ENCODE assay signal across 21 cellular contexts in the genomic region with DNA sequence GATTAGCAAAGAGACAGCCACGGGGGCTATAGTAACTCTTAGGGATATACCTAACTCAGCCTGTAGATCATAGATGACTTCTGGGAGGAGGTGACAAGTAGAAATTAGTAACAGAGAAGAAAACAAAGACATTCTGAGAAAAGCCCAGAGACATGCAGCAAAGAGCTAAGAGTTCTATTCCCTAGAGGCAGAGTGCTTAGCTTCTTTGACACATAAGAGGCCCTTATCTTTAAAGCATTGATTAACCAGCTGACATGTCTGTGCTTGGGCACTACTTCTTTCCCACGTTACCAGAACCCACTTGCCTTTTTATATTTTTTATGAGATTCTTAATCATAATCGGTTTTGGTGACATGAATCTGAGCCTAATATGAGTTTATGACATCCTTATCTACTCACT.
DNase-seq lines count a peak whose midpoint lies in the region; ATAC-seq and TF ChIP-seq lines count a peak whose summit lies in the region.
"Had no signal": no experiment of that assay in that cellular context is flagged by ENCODE, and none has a peak within 500 bp of the region (broad histone marks: within the 10 kb centered on the region; RNA-seq: fewer than 3 reads in every experiment).

No MANE protein-coding gene starts in this region.

- no peak overlapping the region for H2AFZ ChIP-seq in mesenchymal stem cell (ENCODE audit: low read depth, low read length)
- H2AFZ ChIP-seq in smooth muscle cell (ENCODE audit: low read depth) = peak overlapping the region; percentile 44

- H2BK15ac ChIP-seq in mesenchymal stem cell (ENCODE audit: low read depth, poor library complexity, severe bottlenecking) = no peak overlapping the region

- no peak overlapping the region for H3K18ac ChIP-seq in mesenchymal stem cell (ENCODE audit: low read depth in 1 of 2, low read length in 2 of 2)

- H2BK12ac ChIP-seq in mesenchymal stem cell (ENCODE audit: low read length in 2 of 2) = no peak overlapping the region

- H3K4me3 ChIP-seq in mesenchymal stem cell (ENCODE audit: insufficient read depth in 1 of 2, low read depth in 1 of 2, low read length in 2 of 2) (no peak overlapping the region), smooth muscle cell (no peak overlapping the region)

- H3K9me3 ChIP-seq in mesenchymal stem cell (ENCODE audit: control insufficient read depth, low read length) = no peaks in the 10 kb centered on the region
- H3K9me3 ChIP-seq in smooth muscle cell (replicated peaks; ENCODE audit: low read depth) = no peaks in the 10 kb centered on the region
- H3K9me3 ChIP-seq: BE2C had no signal

- no peaks in the 10 kb centered on the region for H3K79me1 ChIP-seq in mesenchymal stem cell (replicated peaks; ENCODE audit: low read length, poor library complexity, severe bottlenecking)

- H3K23ac ChIP-seq in mesenchymal stem cell (ENCODE audit: low read length in 2 of 2) = no peak overlapping the region

- no peaks in the 10 kb centered on the region for H3K79me2 ChIP-seq in smooth muscle cell (ENCODE audit: low read depth)

- H2BK5ac ChIP-seq in mesenchymal stem cell (ENCODE audit: low read depth, low read length, poor library complexity, severe bottlenecking) = no peak overlapping the region

- H3K4me1 ChIP-seq in mesenchymal stem cell (ENCODE audit: control insufficient read depth, insufficient read depth, low read depth, low read length) (peaks cover 2% of the 10 kb centered on the region), smooth muscle cell (ENCODE audit: low read depth) (peaks cover 5% of the 10 kb centered on the region)

- no peak overlapping the region for H4K91ac ChIP-seq in mesenchymal stem cell (ENCODE audit: low read length)

- no peak for TF ChIP-seq CTCF in smooth muscle cell (IDR thresholded peaks at IDR 0.05; ENCODE audit: borderline replicate concordance, insufficient read depth, poor library complexity, severe bottlenecking)

- DNase-seq in NCI-H82 (lab: John Stamatoyannopoulos, UW) = peak; percentile 50
- no peak for DNase-seq in NCI-H82 treated with DMSO at 0.1 percent for 48 hours (lab: John Stamatoyannopoulos, UW; ENCODE audit: unreplicated experiment)
- peak; percentile 75 for DNase-seq in NCI-H524 treated with DMSO at 0.1 percent for 48 hours (lab: John Stamatoyannopoulos, UW)
- DNase-seq in mesenchymal stem cell = peak; percentile 27
- no peak for DNase-seq in smooth muscle cell (lab: John Stamatoyannopoulos, UW; ENCODE audit: unreplicated experiment)
- no peak for DNase-seq in GF-D8 (lab: John Stamatoyannopoulos, UW)
- DNase-seq in glomerular visceral epithelial cell (ENCODE audit: extremely low spot score) = no peak
- DNase-seq: 8988T; BE2C; CD4-positive, CD25-positive, alpha-beta regulatory T cell; COR-L47; DMS153; GDM1; Karpas-422; NCI-H1436; NCI-H1930; NCI-H2171; NCI-H774; SHP77 had no signal

- H4K20me1 ChIP-seq in smooth muscle cell (ENCODE audit: low read depth) = no peaks in the 10 kb centered on the region

- H2BK120ac ChIP-seq in mesenchymal stem cell (ENCODE audit: low read depth, low read length) = no peak overlapping the region

- no peak for ATAC-seq in GM19351 (IDR thresholded peaks at IDR 0.05; ENCODE audit: unreplicated experiment)

- H3K9ac ChIP-seq in mesenchymal stem cell (ENCODE audit: low read length) (no peak overlapping the region), smooth muscle cell (ENCODE audit: low read depth) (no peak overlapping the region)

- peak overlapping the region; percentile 6 for H3K27ac ChIP-seq in mesenchymal stem cell (ENCODE audit: low read length, poor library complexity, severe bottlenecking)
- H3K27ac ChIP-seq in smooth muscle cell (ENCODE audit: low read depth) = peak overlapping the region; percentile 95
- H3K27ac ChIP-seq: HL-60 had no signal

- H2AK5ac ChIP-seq in mesenchymal stem cell (ENCODE audit: low read length, severe bottlenecking) = no peak overlapping the region

- no peaks in the 10 kb centered on the region for H3K27me3 ChIP-seq in mesenchymal stem cell (ENCODE audit: control insufficient read depth in 1 of 2, insufficient read depth in 1 of 2, low read length in 2 of 2)
- no peaks in the 10 kb centered on the region for H3K27me3 ChIP-seq in smooth muscle cell (ENCODE audit: low read depth)
- H3K27me3 ChIP-seq: BE2C had no signal

- H3K4ac ChIP-seq in mesenchymal stem cell (ENCODE audit: low read depth in 1 of 2, low read length in 2 of 2) = no peak overlapping the region

- 35% methylated on average over 1 of the region's 3 CpGs for WGBS in mesenchymal stem cell
- WGBS in smooth muscle cell (ENCODE audit: low lambda C conversion rate) = 29% methylated on average over 3 of the region's 3 CpGs

- no peak overlapping the region for H3K14ac ChIP-seq in mesenchymal stem cell (ENCODE audit: low read length in 2 of 2)

- H3K4me2 ChIP-seq in mesenchymal stem cell (ENCODE audit: low read length, poor library complexity, severe bottlenecking) (no peak overlapping the region), smooth muscle cell (no peak overlapping the region)

- no peaks in the 10 kb centered on the region for H3K36me3 ChIP-seq in mesenchymal stem cell (ENCODE audit: control insufficient read depth in 1 of 2, insufficient read depth in 2 of 2, low read depth in 1 of 2, low read length in 2 of 2)
- H3K36me3 ChIP-seq in smooth muscle cell (ENCODE audit: low read depth) = no peaks in the 10 kb centered on the region
- H3K36me3 ChIP-seq: BE2C had no signal

- H4K8ac ChIP-seq in mesenchymal stem cell (ENCODE audit: low read length) = no peak overlapping the region

- peaks cover 4% of the 10 kb centered on the region for H3F3A ChIP-seq in smooth muscle cell (ENCODE audit: low read depth)

Comparison
In these comparisons a context has a peak if more than half of its experiments do, and no peak if none do; other contexts are left out.
1. DNase-seq: peak in NCI-H82 (single experiment), NCI-H524 treated with DMSO at 0.1 percent for 48 hours (single experiment) and mesenchymal stem cell (single experiment); none in NCI-H82 treated with DMSO at 0.1 percent for 48 hours (single experiment), smooth muscle cell (single experiment), GF-D8 (single experiment) and glomerular visceral epithelial cell (single experiment).